1 cellular context compared by ENCODE assay signal in genomic region chr17:63816669-63817068, GRCh38.
TF ChIP-seq lines count a peak whose summit lies in the region.

No MANE protein-coding gene starts in this region.

TF ChIP-seq in endothelial cell of umbilical vein, 7 proteins besides CTCF, POLR2A, EP300 and RAD21:
- TF ChIP-seq JUN (IDR thresholded peaks at IDR 0.05; ENCODE audit: borderline replicate concordance, insufficient read depth, insufficient read length, low read depth): no peak
- no peak for TF ChIP-seq MAX (IDR thresholded peaks at IDR 0.05; ENCODE audit: insufficient read depth, insufficient read length)
- TF ChIP-seq EZH2 (IDR thresholded peaks at IDR 0.05; ENCODE audit: borderline replicate concordance, low read depth, low read length, severe bottlenecking): no peak
- TF ChIP-seq FOS (IDR thresholded peaks at IDR 0.05; ENCODE audit: borderline replicate concordance, insufficient read depth, low read length): no peak
- no peak for TF ChIP-seq POLR2AphosphoS5 (IDR thresholded peaks at IDR 0.05; ENCODE audit: insufficient read depth, low read depth, low read length)
- no peak for TF ChIP-seq GATA2 (IDR thresholded peaks at IDR 0.05; ENCODE audit: insufficient read depth, insufficient read length, low read depth, low read length)
- TF ChIP-seq MYC (IDR thresholded peaks at IDR 0.05; ENCODE audit: low read depth, low read length): no peak
